ENCODE assay signal across 18 cellular contexts in the genomic region with DNA sequence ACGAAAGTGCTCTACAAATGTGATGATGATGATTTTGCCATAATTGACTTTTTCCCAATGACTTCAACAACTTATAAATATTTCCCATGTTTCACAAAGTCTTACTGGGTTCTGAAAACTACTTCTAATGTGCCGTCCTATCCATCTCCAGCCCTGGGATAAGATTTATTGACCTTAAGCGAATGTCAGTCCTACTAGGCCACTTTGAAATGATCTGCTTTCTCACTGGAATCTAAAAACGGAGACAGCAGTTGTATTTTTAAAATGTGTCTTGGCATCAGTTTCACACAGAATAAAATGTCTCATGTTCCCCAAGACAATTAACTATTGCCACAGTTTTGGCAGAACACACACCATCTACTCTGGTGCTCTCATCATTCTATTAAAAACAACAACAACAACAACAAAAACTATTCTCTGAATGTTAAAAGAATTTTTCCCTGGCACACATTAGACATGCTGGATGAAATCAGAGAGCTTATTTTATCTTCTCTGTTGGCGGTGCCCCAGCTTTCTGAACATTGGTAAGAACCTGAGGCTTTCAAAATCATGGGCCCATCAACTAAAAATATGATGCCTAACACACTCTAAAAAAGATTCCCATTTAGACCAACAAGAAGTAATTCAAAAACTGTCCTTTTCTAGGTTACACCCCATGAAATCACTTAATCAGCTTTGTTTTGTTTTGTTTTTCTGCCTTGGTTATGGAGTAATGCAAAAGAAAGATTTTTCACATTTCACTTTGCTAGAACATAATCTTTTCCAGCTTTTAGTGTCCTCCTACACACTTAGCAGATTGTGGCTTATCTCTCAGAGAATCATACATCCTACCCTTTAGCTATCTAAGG. TPM values are rescaled to one million over a fixed set of nuclear protein-coding genes. Genes with fewer than 3 reads are reported as not detected.
DNase-seq lines count a peak whose midpoint lies in the region; ATAC-seq and TF ChIP-seq lines count a peak whose summit lies in the region.
"Had no signal": no experiment of that assay in that cellular context is flagged by ENCODE, and none has a peak within 500 bp of the region (broad histone marks: within the 10 kb centered on the region; RNA-seq: fewer than 3 reads in every experiment).

No MANE protein-coding gene starts in this region.

- H3K27me3 ChIP-seq in adipocyte (replicated peaks; ENCODE audit: control insufficient read depth, insufficient read depth, low read length) (no peaks in the 10 kb centered on the region), vagina (no peaks in the 10 kb centered on the region)
- H3K27me3 ChIP-seq: stomach had no signal

- no peak for TF ChIP-seq CTCF in nephron (IDR thresholded peaks at IDR 0.05; ENCODE audit: unreplicated experiment in 3 of 3)
- TF ChIP-seq CTCF in vagina (IDR thresholded peaks at IDR 0.05): no peak

- peak; percentile 71 for DNase-seq in adipocyte (ENCODE audit: low read depth)
- peak; percentile 83 for DNase-seq in fibroblast of gingiva (ENCODE audit: low read depth)
- DNase-seq in vagina (ENCODE audit: extremely low spot score in 2 of 2): no peak
- no peak for DNase-seq in NCI-H524 treated with DMSO at 0.1 percent for 48 hours (lab: John Stamatoyannopoulos, UW)
- no peak for DNase-seq in natural killer cell treated with Interleukin-12 subunit alpha and Interleukin-12 subunit beta and Interleukin-15 and Interleukin-18, amount 100 ng/mL, for 72 hours (ENCODE audit: low spot score)
- no peak for DNase-seq in HT-29 (ENCODE audit: low spot score)
- DNase-seq: activated B cell treated with CpG ODN at 0.5 μM for 24 hours; activated CD8-positive, alpha-beta T cell treated with anti-CD3 and anti-CD28 coated beads, Interleukin-2, amount 10 ng/mL, durations not matched to agents 7 days and 5 days; DMS 273 treated with DMSO at 0.1 percent for 48 hours; mammary epithelial cell; NCI-H187; SHP77; stomach; T-helper 17 cell had no signal

- intact Hi-C loops in vagina (cut with DNase I): no loop called here

- H3K9me3 ChIP-seq in adipocyte (ENCODE audit: control insufficient read depth, low read length) (no peaks in the 10 kb centered on the region), vagina (no peaks in the 10 kb centered on the region)
- H3K9me3 ChIP-seq: stomach had no signal

- H3K36me3 ChIP-seq in adipocyte (ENCODE audit: control insufficient read depth, insufficient read depth, low read length, severe bottlenecking) (no peaks in the 10 kb centered on the region), vagina (no peaks in the 10 kb centered on the region)
- H3K36me3 ChIP-seq: stomach had no signal

- H3K4me3 Mint-ChIP-seq in nephron: no peak overlapping the region
- no peak overlapping the region for H3K4me3 Mint-ChIP-seq in natural killer cell treated with Interleukin-12 subunit alpha and Interleukin-12 subunit beta and Interleukin-15 and Interleukin-18, amount 100 ng/mL, for 72 hours
- H3K4me3 Mint-ChIP-seq: activated B cell treated with CpG ODN at 0.5 μM for 24 hours; activated CD8-positive, alpha-beta T cell treated with anti-CD3 and anti-CD28 coated beads, Interleukin-2, amount 10 ng/mL, durations not matched to agents 7 days and 5 days; activated T-helper 1 cell treated with anti-CD3 and anti-CD28 coated beads, Interleukin-12 subunit alpha, Interleukin-12 subunit beta, Interleukin-2, Interleukin-4 antibody, amounts not matched to agents 30 ng/mL and 10 ng/mL and 1 ng/mL, durations not matched to agents 14 hours and 24 hours and 36 hours; neural crest cell; T-helper 17 cell had no signal

- no peak overlapping the region for H3K9ac ChIP-seq in adipocyte (ENCODE audit: low read length)

- peak overlapping the region in 2 of 3 experiments; percentile 42 to 56 for H3K27ac Mint-ChIP-seq in nephron
- no peak overlapping the region for H3K27ac Mint-ChIP-seq in natural killer cell treated with Interleukin-12 subunit alpha and Interleukin-12 subunit beta and Interleukin-15 and Interleukin-18, amount 100 ng/mL, for 72 hours
- H3K27ac Mint-ChIP-seq: activated B cell treated with CpG ODN at 0.5 μM for 24 hours; activated CD8-positive, alpha-beta T cell treated with anti-CD3 and anti-CD28 coated beads, Interleukin-2, amount 10 ng/mL, durations not matched to agents 7 days and 5 days; activated T-helper 1 cell treated with anti-CD3 and anti-CD28 coated beads, Interleukin-12 subunit alpha, Interleukin-12 subunit beta, Interleukin-2, Interleukin-4 antibody, amounts not matched to agents 30 ng/mL and 10 ng/mL and 1 ng/mL, durations not matched to agents 14 hours and 24 hours and 36 hours; T-helper 17 cell had no signal

- H3K27ac ChIP-seq in vagina: peak overlapping the region; percentile 37
- H3K27ac ChIP-seq: C4-2B had no signal

- H3K4me1 Mint-ChIP-seq in nephron: peaks cover 36% of the 10 kb centered on the region
- peaks cover 10 to 21% of the 10 kb centered on the region in 2 donors for H3K4me1 Mint-ChIP-seq in natural killer cell treated with Interleukin-12 subunit alpha and Interleukin-12 subunit beta and Interleukin-15 and Interleukin-18, amount 100 ng/mL, for 72 hours (ENCODE audit: low read depth in 2 of 2)
- H3K4me1 Mint-ChIP-seq: activated B cell treated with CpG ODN at 0.5 μM for 24 hours, T-helper 17 cell had no signal

- H3K4me1 ChIP-seq in adipocyte (ENCODE audit: control insufficient read depth, insufficient read depth, low read length) (peaks cover 62% of the 10 kb centered on the region), vagina (peaks cover 25% of the 10 kb centered on the region)

- no peaks in the 10 kb centered on the region for H3K27me3 Mint-ChIP-seq in nephron (ENCODE audit: low read depth)
- H3K27me3 Mint-ChIP-seq in natural killer cell treated with Interleukin-12 subunit alpha and Interleukin-12 subunit beta and Interleukin-15 and Interleukin-18, amount 100 ng/mL, for 72 hours: no peaks in the 10 kb centered on the region

- ATAC-seq in natural killer cell treated with Interleukin-12 subunit alpha and Interleukin-12 subunit beta and Interleukin-15 and Interleukin-18, amount 100 ng/mL, for 72 hours: no peak
- ATAC-seq: activated CD8-positive, alpha-beta T cell treated with anti-CD3 and anti-CD28 coated beads, Interleukin-2, amount 10 ng/mL, durations not matched to agents 7 days and 5 days; T-helper 17 cell had no signal

- no peak overlapping the region for H3K4me3 ChIP-seq in adipocyte (ENCODE audit: low read length)
- H3K4me3 ChIP-seq in vagina: no peak overlapping the region
- H3K4me3 ChIP-seq: stomach had no signal

- no peak for TF ChIP-seq POLR2A in vagina (IDR thresholded peaks at IDR 0.05)

- no peaks in the 10 kb centered on the region for H3K9me3 Mint-ChIP-seq in nephron
- H3K9me3 Mint-ChIP-seq in natural killer cell treated with Interleukin-12 subunit alpha and Interleukin-12 subunit beta and Interleukin-15 and Interleukin-18, amount 100 ng/mL, for 72 hours: no peaks in the 10 kb centered on the region
- H3K9me3 Mint-ChIP-seq: activated B cell treated with CpG ODN at 0.5 μM for 24 hours; activated T-helper 1 cell treated with anti-CD3 and anti-CD28 coated beads, Interleukin-12 subunit alpha, Interleukin-12 subunit beta, Interleukin-2, Interleukin-4 antibody, amounts not matched to agents 30 ng/mL and 10 ng/mL and 1 ng/mL, durations not matched to agents 14 hours and 24 hours and 36 hours had no signal

- H3K36me3 Mint-ChIP-seq in nephron (ENCODE audit: low read depth): no peaks in the 10 kb centered on the region
- H3K36me3 Mint-ChIP-seq in natural killer cell treated with Interleukin-12 subunit alpha and Interleukin-12 subunit beta and Interleukin-15 and Interleukin-18, amount 100 ng/mL, for 72 hours: no peaks in the 10 kb centered on the region

RNA-seq across cellular contexts. Expression of a gene that starts 23.1 kb away (rescaled TPM):
- total RNA-seq in vagina: not detected
- not detected for total RNA-seq in natural killer cell treated with Interleukin-12 subunit alpha and Interleukin-12 subunit beta and Interleukin-15 and Interleukin-18, amount 100 ng/mL, for 72 hours
- total RNA-seq in HT-29 (2014; rRNA removed; shearing (Covaris generic)): not detected in 2 replicates
- total RNA-seq: activated B cell treated with CpG ODN at 0.5 μM for 24 hours; activated CD8-positive, alpha-beta T cell treated with anti-CD3 and anti-CD28 coated beads, Interleukin-2, amount 10 ng/mL, durations not matched to agents 7 days and 5 days; activated T-helper 1 cell treated with anti-CD3 and anti-CD28 coated beads, Interleukin-12 subunit alpha, Interleukin-12 subunit beta, Interleukin-2, Interleukin-4 antibody, amounts not matched to agents 30 ng/mL and 10 ng/mL and 1 ng/mL, durations not matched to agents 14 hours and 24 hours and 36 hours; mammary epithelial cell; neural crest cell; stomach; T-helper 17 cell had no signal

Comparison
In these comparisons a context has a peak if more than half of its experiments do, and no peak if none do; other contexts are left out.
1. DNase-seq: peak in adipocyte (single experiment) and fibroblast of gingiva (single experiment); none in vagina (0 of 2), NCI-H524 treated with DMSO at 0.1 percent for 48 hours (single experiment), natural killer cell treated with Interleukin-12 subunit alpha and Interleukin-12 subunit beta and Interleukin-15 and Interleukin-18, amount 100 ng/mL, for 72 hours (single experiment) and HT-29 (single experiment).
2. H3K27ac Mint-ChIP-seq: peak in nephron (2 of 3); none in natural killer cell treated with Interleukin-12 subunit alpha and Interleukin-12 subunit beta and Interleukin-15 and Interleukin-18, amount 100 ng/mL, for 72 hours (0 of 2).